ENCODE assay signal across 1 cellular context in the genomic region with DNA sequence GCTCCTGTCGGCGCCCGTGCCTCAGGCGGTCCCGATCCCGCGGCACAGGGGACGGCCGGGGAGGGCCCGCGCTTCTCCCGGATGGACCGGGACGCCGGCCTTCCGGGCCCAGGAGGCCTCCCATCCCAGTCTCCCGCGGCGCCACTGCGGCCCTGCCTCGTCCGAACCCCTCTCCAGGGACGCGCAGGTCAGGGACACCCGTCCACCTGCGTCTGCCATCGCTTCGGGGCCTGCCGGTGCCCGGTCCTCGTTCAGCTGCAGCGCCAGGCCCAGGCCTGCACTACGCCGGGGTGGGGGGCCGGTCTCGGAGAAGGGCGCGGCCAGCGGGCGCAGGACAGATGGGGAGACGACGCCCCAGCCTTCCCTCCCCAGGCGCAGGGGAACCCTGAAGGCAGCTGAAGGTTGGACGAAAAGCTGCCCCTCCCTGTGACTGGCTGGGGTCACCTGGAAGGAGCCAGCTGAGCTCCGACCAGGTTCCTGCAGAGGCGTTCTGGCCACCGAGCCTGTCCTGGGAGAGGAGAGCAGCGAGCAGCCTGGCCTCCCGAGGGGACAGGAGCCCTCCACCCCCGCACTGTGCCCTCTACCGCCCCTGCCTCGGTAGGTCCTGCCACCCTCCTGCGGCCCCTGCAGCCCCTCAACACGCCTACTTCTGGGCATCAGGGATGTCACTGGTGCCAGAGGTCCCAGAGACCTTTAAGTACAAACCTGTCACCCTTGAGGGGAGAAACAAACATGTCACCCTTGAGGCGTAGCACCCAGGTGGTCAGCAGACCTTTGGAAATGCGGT.
TF ChIP-seq lines count a peak whose summit lies in the region.

No MANE protein-coding gene starts in this region.

TF ChIP-seq in GM12878, 131 proteins besides CTCF, POLR2A, EP300 and RAD21 (continued from another document):
- TF ChIP-seq, protein P1, sequence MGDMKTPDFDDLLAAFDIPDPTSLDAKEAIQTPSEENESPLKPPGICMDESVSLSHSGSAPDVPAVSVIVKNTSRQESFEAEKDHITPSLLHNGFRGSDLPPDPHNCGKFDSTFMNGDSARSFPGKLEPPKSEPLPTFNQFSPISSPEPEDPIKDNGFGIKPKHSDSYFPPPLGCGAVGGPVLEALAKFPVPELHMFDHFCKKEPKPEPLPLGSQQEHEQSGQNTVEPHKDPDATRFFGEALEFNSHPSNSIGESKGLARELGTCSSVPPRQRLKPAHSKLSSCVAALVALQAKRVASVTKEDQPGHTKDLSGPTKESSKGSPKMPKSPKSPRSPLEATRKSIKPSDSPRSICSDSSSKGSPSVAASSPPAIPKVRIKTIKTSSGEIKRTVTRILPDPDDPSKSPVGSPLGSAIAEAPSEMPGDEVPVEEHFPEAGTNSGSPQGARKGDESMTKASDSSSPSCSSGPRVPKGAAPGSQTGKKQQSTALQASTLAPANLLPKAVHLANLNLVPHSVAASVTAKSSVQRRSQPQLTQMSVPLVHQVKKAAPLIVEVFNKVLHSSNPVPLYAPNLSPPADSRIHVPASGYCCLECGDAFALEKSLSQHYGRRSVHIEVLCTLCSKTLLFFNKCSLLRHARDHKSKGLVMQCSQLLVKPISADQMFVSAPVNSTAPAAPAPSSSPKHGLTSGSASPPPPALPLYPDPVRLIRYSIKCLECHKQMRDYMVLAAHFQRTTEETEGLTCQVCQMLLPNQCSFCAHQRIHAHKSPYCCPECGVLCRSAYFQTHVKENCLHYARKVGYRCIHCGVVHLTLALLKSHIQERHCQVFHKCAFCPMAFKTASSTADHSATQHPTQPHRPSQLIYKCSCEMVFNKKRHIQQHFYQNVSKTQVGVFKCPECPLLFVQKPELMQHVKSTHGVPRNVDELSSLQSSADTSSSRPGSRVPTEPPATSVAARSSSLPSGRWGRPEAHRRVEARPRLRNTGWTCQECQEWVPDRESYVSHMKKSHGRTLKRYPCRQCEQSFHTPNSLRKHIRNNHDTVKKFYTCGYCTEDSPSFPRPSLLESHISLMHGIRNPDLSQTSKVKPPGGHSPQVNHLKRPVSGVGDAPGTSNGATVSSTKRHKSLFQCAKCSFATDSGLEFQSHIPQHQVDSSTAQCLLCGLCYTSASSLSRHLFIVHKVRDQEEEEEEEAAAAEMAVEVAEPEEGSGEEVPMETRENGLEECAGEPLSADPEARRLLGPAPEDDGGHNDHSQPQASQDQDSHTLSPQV (IDR thresholded peaks at IDR 0.05) = no peak
- TF ChIP-seq, protein P2, sequence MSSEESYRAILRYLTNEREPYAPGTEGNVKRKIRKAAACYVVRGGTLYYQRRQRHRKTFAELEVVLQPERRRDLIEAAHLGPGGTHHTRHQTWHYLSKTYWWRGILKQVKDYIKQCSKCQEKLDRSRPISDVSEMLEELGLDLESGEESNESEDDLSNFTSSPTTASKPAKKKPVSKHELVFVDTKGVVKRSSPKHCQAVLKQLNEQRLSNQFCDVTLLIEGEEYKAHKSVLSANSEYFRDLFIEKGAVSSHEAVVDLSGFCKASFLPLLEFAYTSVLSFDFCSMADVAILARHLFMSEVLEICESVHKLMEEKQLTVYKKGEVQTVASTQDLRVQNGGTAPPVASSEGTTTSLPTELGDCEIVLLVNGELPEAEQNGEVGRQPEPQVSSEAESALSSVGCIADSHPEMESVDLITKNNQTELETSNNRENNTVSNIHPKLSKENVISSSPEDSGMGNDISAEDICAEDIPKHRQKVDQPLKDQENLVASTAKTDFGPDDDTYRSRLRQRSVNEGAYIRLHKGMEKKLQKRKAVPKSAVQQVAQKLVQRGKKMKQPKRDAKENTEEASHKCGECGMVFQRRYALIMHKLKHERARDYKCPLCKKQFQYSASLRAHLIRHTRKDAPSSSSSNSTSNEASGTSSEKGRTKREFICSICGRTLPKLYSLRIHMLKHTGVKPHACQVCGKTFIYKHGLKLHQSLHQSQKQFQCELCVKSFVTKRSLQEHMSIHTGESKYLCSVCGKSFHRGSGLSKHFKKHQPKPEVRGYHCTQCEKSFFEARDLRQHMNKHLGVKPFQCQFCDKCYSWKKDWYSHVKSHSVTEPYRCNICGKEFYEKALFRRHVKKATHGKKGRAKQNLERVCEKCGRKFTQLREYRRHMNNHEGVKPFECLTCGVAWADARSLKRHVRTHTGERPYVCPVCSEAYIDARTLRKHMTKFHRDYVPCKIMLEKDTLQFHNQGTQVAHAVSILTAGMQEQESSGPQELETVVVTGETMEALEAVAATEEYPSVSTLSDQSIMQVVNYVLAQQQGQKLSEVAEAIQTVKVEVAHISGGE (CRISPR knock-in tag; IDR thresholded peaks at IDR 0.05) = no peak
- TF ChIP-seq ASH2L (IDR thresholded peaks at IDR 0.05; ENCODE audit: borderline replicate concordance, low read depth) (no peak), RCOR1 (conservative IDR thresholded peaks at IDR 0.05; ENCODE audit: low read depth, low read length) (no peak)
- TF ChIP-seq, protein P3, sequence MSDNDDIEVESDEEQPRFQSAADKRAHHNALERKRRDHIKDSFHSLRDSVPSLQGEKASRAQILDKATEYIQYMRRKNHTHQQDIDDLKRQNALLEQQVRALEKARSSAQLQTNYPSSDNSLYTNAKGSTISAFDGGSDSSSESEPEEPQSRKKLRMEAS (IDR thresholded peaks at IDR 0.05; ENCODE audit: low read depth, low read length) = no peak
